11 cellular contexts compared by ENCODE assay signal in genomic region chr4:4866124-4866832, GRCh38. TPM values are rescaled to one million over a fixed set of nuclear protein-coding genes. Genes with fewer than 3 reads are reported as not detected.
DNase-seq lines count a peak whose midpoint lies in the region; ATAC-seq lines count a peak whose summit lies in the region.
"Had no signal": no experiment of that assay in that cellular context is flagged by ENCODE, and none has a peak within 500 bp of the region (broad histone marks: within the 10 kb centered on the region; RNA-seq: fewer than 3 reads in every experiment).

No MANE protein-coding gene starts in this region.

- H3K4me2 ChIP-seq in Karpas-422 (ENCODE audit: low read depth, low read length, poor library complexity, severe bottlenecking), result no peak overlapping the region

- H3K4me3 ChIP-seq in NT2/D1 (ENCODE audit: insufficient read length, low read depth), result peak overlapping the region; percentile 47
- H3K4me3 ChIP-seq in Karpas-422 (ENCODE audit: low read length), result no peak overlapping the region

- H4K20me1 ChIP-seq in Karpas-422 (ENCODE audit: insufficient read depth, low read depth, low read length), result no peaks in the 10 kb centered on the region

- H2AFZ ChIP-seq in Karpas-422 (ENCODE audit: low read length), result no peak overlapping the region

- DNase-seq in DMS53 (lab: John Stamatoyannopoulos, UW) (peak; percentile 42), DMS53 treated with DMSO at 0.1 percent for 48 hours (lab: John Stamatoyannopoulos, UW; ENCODE audit: unreplicated experiment) (no peak), NT2/D1 (ENCODE audit: low read depth, low spot score) (no peak), fibroblast of peridontal ligament (ENCODE audit: extremely low read depth) (peak; percentile 71), sciatic nerve (ENCODE audit: low spot score) (peak; percentile 45), Karpas-422 (no peak), HPDE6-E6E7 (ENCODE audit: extremely low spot score) (no peak)
- DNase-seq: 8988T, left colon, NCI-H1048 had no signal

- ATAC-seq in sciatic nerve (no peak), GM19467 (IDR thresholded peaks at IDR 0.05; ENCODE audit: unreplicated experiment) (no peak)
- ATAC-seq: left colon had no signal

- H3K4me1 ChIP-seq in NT2/D1 (ENCODE audit: insufficient read depth, insufficient read length), result peaks cover 35% of the 10 kb centered on the region
- no peaks in the 10 kb centered on the region for H3K4me1 ChIP-seq in Karpas-422 (ENCODE audit: low read length)

- H3K9me3 ChIP-seq in NT2/D1 (ENCODE audit: insufficient read depth, low read length) (no peaks in the 10 kb centered on the region), Karpas-422 (ENCODE audit: low read length) (no peaks in the 10 kb centered on the region)

- H3K27me3 ChIP-seq in NT2/D1 (ENCODE audit: insufficient read depth, insufficient read length) (peaks cover 100% of the 10 kb centered on the region), Karpas-422 (ENCODE audit: low read length) (no peaks in the 10 kb centered on the region)

- no peak overlapping the region for H3K27ac ChIP-seq in Karpas-422 (ENCODE audit: low read length)

- H3K9ac ChIP-seq in NT2/D1 (ENCODE audit: insufficient read length, low read depth) (peak overlapping the region; percentile 62), Karpas-422 (ENCODE audit: low read length) (no peak overlapping the region)

- H3K79me2 ChIP-seq in Karpas-422 (ENCODE audit: low read length), result no peaks in the 10 kb centered on the region

- no peaks in the 10 kb centered on the region for H3K9me2 ChIP-seq in Karpas-422 (replicated peaks; ENCODE audit: insufficient read depth, low read length)

- intact Hi-C loops in sciatic nerve (cut with DNase I), result no loop called here

- H3K36me3 ChIP-seq in NT2/D1 (ENCODE audit: insufficient read depth, insufficient read length, low read length) (peaks cover 20% of the 10 kb centered on the region), Karpas-422 (ENCODE audit: insufficient read depth, low read length) (no peaks in the 10 kb centered on the region)

RNA-seq across cellular contexts. Expression of gene MSX1, which starts 6.8 kb away (rescaled TPM):
- total RNA-seq in sciatic nerve, result 7.5 TPM
- 4.5 and 10.2 TPM in 2 replicates for total RNA-seq in Karpas-422 (2014; rRNA removed; shearing (Covaris generic); ENCODE audit: low replicate concordance)

Comparison
In these comparisons a context has a peak if more than half of its experiments do, and no peak if none do; other contexts are left out.
1. DNase-seq: peak in DMS53 (single experiment), fibroblast of peridontal ligament (single experiment) and sciatic nerve (single experiment); none in DMS53 treated with DMSO at 0.1 percent for 48 hours (single experiment), NT2/D1 (single experiment), Karpas-422 (single experiment) and HPDE6-E6E7 (single experiment).